ENCODE assay signal across 1 cellular context in genomic region chr5:147407094-147407681, GRCh38.
TF ChIP-seq lines count a peak whose summit lies in the region.

No MANE protein-coding gene starts in this region.

TF ChIP-seq in GM23338, 12 proteins besides CTCF, POLR2A, EP300 and RAD21 (continued from another document):
- TF ChIP-seq ZNF462 (CRISPR knock-in tag; IDR thresholded peaks at IDR 0.05): no peak
